1 cellular context compared by ENCODE assay signal in genomic region chr19:50275577-50276368, GRCh38.
TF ChIP-seq lines count a peak whose summit lies in the region.

No MANE protein-coding gene starts in this region.

TF ChIP-seq in HepG2, 621 proteins besides CTCF, POLR2A, EP300 and RAD21 (continued from another document and continues in another):
- no peak for TF ChIP-seq PRDM4 (CRISPR knock-in tag; IDR thresholded peaks at IDR 0.05; ENCODE audit: borderline replicate concordance)
- no peak for TF ChIP-seq TRAFD1 (CRISPR knock-in tag; IDR thresholded peaks at IDR 0.05; ENCODE audit: borderline replicate concordance)
- no peak for TF ChIP-seq ZMAT5 (CRISPR knock-in tag; IDR thresholded peaks at IDR 0.05; ENCODE audit: borderline replicate concordance, low read depth)
- TF ChIP-seq ZNF546 (CRISPR knock-in tag; conservative IDR thresholded peaks at IDR 0.05): no peak
- TF ChIP-seq ZNF432 (CRISPR knock-in tag; IDR thresholded peaks at IDR 0.05; ENCODE audit: borderline replicate concordance): no peak
- TF ChIP-seq ZNF850 (CRISPR knock-in tag; conservative IDR thresholded peaks at IDR 0.05): no peak
- TF ChIP-seq GLI4 (CRISPR knock-in tag; IDR thresholded peaks at IDR 0.05; ENCODE audit: borderline replicate concordance): no peak
- no peak for TF ChIP-seq HDAC1 (CRISPR knock-in tag; IDR thresholded peaks at IDR 0.05)
- TF ChIP-seq WIZ (CRISPR knock-in tag; IDR thresholded peaks at IDR 0.05): no peak
- no peak; the same call in 1 of the 2 replicates for TF ChIP-seq ZNF782 (CRISPR knock-in tag; IDR thresholded peaks at IDR 0.05; ENCODE audit: borderline replicate concordance)
- TF ChIP-seq ZNF713 (CRISPR knock-in tag; IDR thresholded peaks at IDR 0.05): no peak
- TF ChIP-seq TP53 (CRISPR knock-in tag; conservative IDR thresholded peaks at IDR 0.05): 0 out of 2 replicates have a peak, but pooled peaks have one; percentile 48
- no peak for TF ChIP-seq SMAD3 (CRISPR knock-in tag; IDR thresholded peaks at IDR 0.05)
- no peak for TF ChIP-seq FOXP1 (IDR thresholded peaks at IDR 0.05)
- TF ChIP-seq FOXP1 (CRISPR knock-in tag; IDR thresholded peaks at IDR 0.05): no peak
- TF ChIP-seq AGO1 (IDR thresholded peaks at IDR 0.05; ENCODE audit: low read depth, low read length, poor library complexity, severe bottlenecking): no peak
- no peak for TF ChIP-seq MTERF4 (CRISPR knock-in tag; IDR thresholded peaks at IDR 0.05)
- no peak for TF ChIP-seq SNAPC4 (CRISPR knock-in tag; IDR thresholded peaks at IDR 0.05)
- 0 out of 2 replicates have a peak, but pooled peaks have one; percentile 20 for TF ChIP-seq NRL (CRISPR knock-in tag; IDR thresholded peaks at IDR 0.05; ENCODE audit: borderline replicate concordance)
- no peak for TF ChIP-seq MBD4 (IDR thresholded peaks at IDR 0.05; ENCODE audit: borderline replicate concordance, low read length)
- no peak for TF ChIP-seq SMARCC2 (IDR thresholded peaks at IDR 0.05)
- TF ChIP-seq GABPB1 (CRISPR knock-in tag; IDR thresholded peaks at IDR 0.05): peak; percentile 42; the same call in 1 of the 2 replicates
- TF ChIP-seq CEBPZ (IDR thresholded peaks at IDR 0.05; ENCODE audit: low read length): no peak
- no peak for TF ChIP-seq DMAP1 (CRISPR knock-in tag; IDR thresholded peaks at IDR 0.05)
- TF ChIP-seq ZMYM2 (CRISPR knock-in tag; IDR thresholded peaks at IDR 0.05): 0 out of 2 replicates have a peak, but pooled peaks have one; percentile 31
- no peak for TF ChIP-seq NFRKB (IDR thresholded peaks at IDR 0.05)
- no peak for TF ChIP-seq TOE1 (CRISPR knock-in tag; IDR thresholded peaks at IDR 0.05)
- no peak for TF ChIP-seq JUNB (CRISPR knock-in tag; IDR thresholded peaks at IDR 0.05; ENCODE audit: borderline replicate concordance)
- no peak for TF ChIP-seq NR0B2 (CRISPR knock-in tag; IDR thresholded peaks at IDR 0.05)
- TF ChIP-seq FIP1L1 (IDR thresholded peaks at IDR 0.05; ENCODE audit: borderline replicate concordance, insufficient read depth, low read depth, low read length): no peak
- TF ChIP-seq ZNF891 (CRISPR knock-in tag; IDR thresholded peaks at IDR 0.05): no peak
- no peak for TF ChIP-seq MIER3 (CRISPR knock-in tag; IDR thresholded peaks at IDR 0.05; ENCODE audit: borderline replicate concordance)
- TF ChIP-seq ZNF598 (CRISPR knock-in tag; IDR thresholded peaks at IDR 0.05; ENCODE audit: borderline replicate concordance): peak; percentile 36; the same call in 1 of the 2 replicates
- no peak for TF ChIP-seq MXI1 (IDR thresholded peaks at IDR 0.05; ENCODE audit: borderline replicate concordance, low read depth, low read length)
- TF ChIP-seq ZBTB2 (CRISPR knock-in tag; IDR thresholded peaks at IDR 0.05; ENCODE audit: low read depth): no peak
- TF ChIP-seq SUZ12 (IDR thresholded peaks at IDR 0.05; ENCODE audit: low read depth, low read length): no peak
- no peak for TF ChIP-seq USF2 (IDR thresholded peaks at IDR 0.05; ENCODE audit: low read depth, low read length)
- TF ChIP-seq USF2 (CRISPR knock-in tag; IDR thresholded peaks at IDR 0.05; ENCODE audit: borderline replicate concordance): no peak
- no peak for TF ChIP-seq CBX1 (IDR thresholded peaks at IDR 0.05; ENCODE audit: low read depth)
- 0 out of 2 replicates have a peak, but pooled peaks have one; percentile 40 for TF ChIP-seq TOPORS (CRISPR knock-in tag; IDR thresholded peaks at IDR 0.05)
- no peak for TF ChIP-seq ZBTB20 (CRISPR knock-in tag; IDR thresholded peaks at IDR 0.05; ENCODE audit: borderline replicate concordance, low read depth)
- TF ChIP-seq ATF4 (CRISPR knock-in tag; IDR thresholded peaks at IDR 0.05): no peak
- TF ChIP-seq NBN (conservative IDR thresholded peaks at IDR 0.05): no peak
- no peak for TF ChIP-seq ZNF550 (CRISPR knock-in tag; IDR thresholded peaks at IDR 0.05; ENCODE audit: borderline replicate concordance)
- no peak for TF ChIP-seq ZNF326 (CRISPR knock-in tag; IDR thresholded peaks at IDR 0.05; ENCODE audit: borderline replicate concordance)
